19 cellular contexts compared by ENCODE assay signal in the genomic region with DNA sequence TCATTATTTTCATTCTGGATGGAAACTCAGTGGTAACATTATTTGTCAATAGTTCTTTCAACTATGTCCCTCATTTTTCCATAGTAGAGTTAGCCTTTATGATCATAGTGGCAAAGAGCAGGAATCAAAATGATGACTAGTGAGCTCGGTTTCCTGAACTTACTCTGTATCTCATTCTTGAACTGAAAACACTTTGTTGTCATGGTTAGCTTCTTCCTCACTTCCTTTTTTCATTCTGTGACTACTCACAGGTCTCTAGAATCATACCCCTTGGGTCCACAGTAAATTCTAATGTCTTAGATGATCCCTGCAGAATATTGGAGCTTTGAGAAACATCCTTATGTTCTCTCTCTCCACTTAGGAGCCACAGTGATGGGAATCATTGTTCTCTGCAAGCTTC. TPM values are rescaled to one million over a fixed set of nuclear protein-coding genes. Genes with fewer than 3 reads are reported as not detected.
DNase-seq lines count a peak whose midpoint lies in the region; ATAC-seq lines count a peak whose summit lies in the region.
"Had no signal": no experiment of that assay in that cellular context is flagged by ENCODE, and none has a peak within 500 bp of the region (broad histone marks: within the 10 kb centered on the region; RNA-seq: fewer than 3 reads in every experiment).

No MANE protein-coding gene starts in this region.

- no peak for DNase-seq in activated CD4-positive, alpha-beta T cell treated with anti-CD3 and anti-CD28 coated beads for 36 hours
- DNase-seq in activated CD4-positive, alpha-beta T cell treated with anti-CD3 and anti-CD28 coated beads, Interleukin-2, amount 50 U/mL, for 48 hours = no peak
- DNase-seq in NAMALWA (ENCODE audit: low spot score) = peak; percentile 55
- DNase-seq in naive B cell = peak; percentile 29
- no peak for DNase-seq in sciatic nerve (ENCODE audit: low spot score)
- DNase-seq in T-helper 2 cell treated with Interferon-gamma antibody and Interleukin-4, amounts not matched to agents 5 μg/mL and 100 μg/mL, for 36 hours (ENCODE audit: low spot score) = no peak
- no peak for DNase-seq in superior temporal gyrus (ENCODE audit: extremely low spot score)
- DNase-seq: 8988T; activated CD4-positive, CD25-positive, alpha-beta regulatory T cell treated with anti-CD3 and anti-CD28 coated beads, Interleukin-2, amount 50 U/mL, for 72 hours; activated gamma-delta T cell; hypothalamus; NCI-H1105; NCI-H748 treated with DMSO at 0.1 percent for 48 hours; SK-N-SH; trophoblast cell had no signal

- H3K27ac Mint-ChIP-seq in activated CD4-positive, alpha-beta T cell treated with anti-CD3 and anti-CD28 coated beads for 36 hours = peak overlapping the region; percentile 10
- peak overlapping the region in 5 of 6 donors; percentile 41 to 94 (median 66) for H3K27ac Mint-ChIP-seq in naive B cell
- H3K27ac Mint-ChIP-seq in T-helper 2 cell treated with Interferon-gamma antibody and Interleukin-4, amounts not matched to agents 5 μg/mL and 100 μg/mL, for 36 hours = no peak overlapping the region

- H3K4me1 Mint-ChIP-seq in activated CD4-positive, alpha-beta T cell treated with anti-CD3 and anti-CD28 coated beads for 36 hours = peaks cover 23% of the 10 kb centered on the region
- peaks cover 24 to 31% (median 25%) of the 10 kb centered on the region in 3 donors for H3K4me1 Mint-ChIP-seq in naive B cell
- peaks cover 14% of the 10 kb centered on the region for H3K4me1 Mint-ChIP-seq in T-helper 2 cell treated with Interferon-gamma antibody and Interleukin-4, amounts not matched to agents 5 μg/mL and 100 μg/mL, for 36 hours (ENCODE audit: low read depth)

- H3K27me3 Mint-ChIP-seq in activated CD4-positive, alpha-beta T cell treated with anti-CD3 and anti-CD28 coated beads for 36 hours = peaks cover 22% of the 10 kb centered on the region
- H3K27me3 Mint-ChIP-seq in naive B cell = peaks cover 22 to 43% (median 40%) of the 10 kb centered on the region in 3 donors
- peaks cover 43% of the 10 kb centered on the region for H3K27me3 Mint-ChIP-seq in T-helper 2 cell treated with Interferon-gamma antibody and Interleukin-4, amounts not matched to agents 5 μg/mL and 100 μg/mL, for 36 hours (ENCODE audit: low read depth)

- ATAC-seq in activated CD4-positive, alpha-beta T cell treated with anti-CD3 and anti-CD28 coated beads for 36 hours = peak; percentile 84
- ATAC-seq in GM21529 (IDR thresholded peaks at IDR 0.05; ENCODE audit: unreplicated experiment) (peak; percentile 70), naive B cell (ENCODE audit: low read depth in 2 of 2) (peak; percentile 82), sciatic nerve (no peak)

- CTCF ChIA-PET in activated CD4-positive, alpha-beta T cell treated with anti-CD3 and anti-CD28 coated beads for 36 hours (lab: Charles Lee) = interaction anchor here (0.6 to 5.7 kb wide), 29 partner anchors 8 to 559 kb away, joined by 3 to 73 read pairs (median 5); a partner anchor contains a TSS

- H3K4me3 Mint-ChIP-seq in activated CD4-positive, alpha-beta T cell treated with anti-CD3 and anti-CD28 coated beads for 36 hours = no peak overlapping the region
- H3K4me3 Mint-ChIP-seq in naive B cell = peak overlapping the region in 1 of 8 donors; percentile 2
- H3K4me3 Mint-ChIP-seq in T-helper 2 cell treated with Interferon-gamma antibody and Interleukin-4, amounts not matched to agents 5 μg/mL and 100 μg/mL, for 36 hours = no peak overlapping the region

- POLR2A ChIA-PET in activated CD4-positive, alpha-beta T cell treated with anti-CD3 and anti-CD28 coated beads for 36 hours (lab: Charles Lee) = no interaction called here

- intact Hi-C loops in activated CD4-positive, alpha-beta T cell treated with anti-CD3 and anti-CD28 coated beads for 36 hours (cut with DNase I, micrococcal nuclease) = no loop called here
- intact Hi-C loops in sciatic nerve (cut with DNase I) = no loop called here

- H3K9me3 Mint-ChIP-seq in activated CD4-positive, alpha-beta T cell treated with anti-CD3 and anti-CD28 coated beads for 36 hours (ENCODE audit: low read depth) = peaks cover 3% of the 10 kb centered on the region
- H3K9me3 Mint-ChIP-seq in naive B cell = peaks cover 4 to 12% (median 8%) of the 10 kb centered on the region in 7 donors
- peaks cover 9% of the 10 kb centered on the region for H3K9me3 Mint-ChIP-seq in T-helper 2 cell treated with Interferon-gamma antibody and Interleukin-4, amounts not matched to agents 5 μg/mL and 100 μg/mL, for 36 hours

- no peaks in the 10 kb centered on the region for H3K36me3 Mint-ChIP-seq in activated CD4-positive, alpha-beta T cell treated with anti-CD3 and anti-CD28 coated beads for 36 hours (ENCODE audit: low read depth)
- peaks cover 3 to 10% of the 10 kb centered on the region in 2 donors for H3K36me3 Mint-ChIP-seq in naive B cell
- no peaks in the 10 kb centered on the region for H3K36me3 Mint-ChIP-seq in T-helper 2 cell treated with Interferon-gamma antibody and Interleukin-4, amounts not matched to agents 5 μg/mL and 100 μg/mL, for 36 hours (ENCODE audit: low read depth)

RNA-seq across cellular contexts. Expression of a gene that starts 29.4 kb away (rescaled TPM):
- total RNA-seq in activated CD4-positive, alpha-beta T cell treated with anti-CD3 and anti-CD28 coated beads for 36 hours = 1 to 10 TPM; 5.0 to 5.6 TPM
- polyA plus RNA-seq in naive B cell (ENCODE audit: low read depth in 6 of 6) = 10 to 100 TPM in 4 of 6 donors, 1 to 10 TPM in 2; 7.9 to 14.2 (median 11.2) TPM
- 24.0 TPM for total RNA-seq in sciatic nerve

RNA-seq across cellular contexts. Expression of a gene that starts 49.4 kb away (rescaled TPM):
- total RNA-seq in activated CD4-positive, alpha-beta T cell treated with anti-CD3 and anti-CD28 coated beads for 36 hours = not detected
- polyA plus RNA-seq in naive B cell (ENCODE audit: low read depth in 6 of 6) = not detected
- not detected for total RNA-seq in sciatic nerve
- total RNA-seq: cardiac septum, epithelial cell of proximal tubule, lower leg skin had no signal
- polyA plus RNA-seq: SK-N-SH had no signal

Comparison
In these comparisons a context has a peak if more than half of its experiments do, and no peak if none do; other contexts are left out.
1. DNase-seq: peak in NAMALWA (single experiment) and naive B cell (single experiment); none in activated CD4-positive, alpha-beta T cell treated with anti-CD3 and anti-CD28 coated beads for 36 hours (single experiment), activated CD4-positive, alpha-beta T cell treated with anti-CD3 and anti-CD28 coated beads, Interleukin-2, amount 50 U/mL, for 48 hours (0 of 2), sciatic nerve (single experiment), T-helper 2 cell treated with Interferon-gamma antibody and Interleukin-4, amounts not matched to agents 5 μg/mL and 100 μg/mL, for 36 hours (single experiment) and superior temporal gyrus (single experiment).